In the genomic region with DNA sequence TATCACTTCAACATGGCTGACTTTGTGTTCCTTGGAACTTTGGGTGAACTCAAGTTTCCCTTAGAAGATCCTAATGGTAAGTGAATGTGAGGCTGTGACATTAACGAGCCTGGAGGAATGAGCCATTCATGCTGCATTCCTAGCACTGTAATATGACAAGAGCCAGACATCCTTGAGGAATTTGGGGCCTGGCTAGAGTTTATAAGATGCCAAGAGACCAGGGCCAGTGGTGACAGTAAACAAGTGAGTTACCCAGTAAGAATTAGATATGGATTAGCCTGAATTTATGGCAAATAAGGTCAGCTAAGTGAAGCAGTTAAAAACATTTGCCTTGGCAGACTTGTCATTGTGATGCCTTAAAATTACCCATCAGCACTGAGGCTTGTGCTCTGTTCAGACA, we compare ENCODE assay signal across 13 cellular contexts.
DNase-seq lines count a peak whose midpoint lies in the region; ATAC-seq, FAIRE-seq and TF ChIP-seq lines count a peak whose summit lies in the region.
"Had no signal": no experiment of that assay in that cellular context is flagged by ENCODE, and none has a peak within 500 bp of the region (broad histone marks: within the 10 kb centered on the region; RNA-seq: fewer than 3 reads in every experiment).

No MANE protein-coding gene starts in this region.

- FAIRE-seq in GM12892 (lab: Jason Lieb, UNC): peak; percentile 48
- FAIRE-seq: GM18507 had no signal

- H3K9ac ChIP-seq in adipocyte (ENCODE audit: low read length): no peak overlapping the region

- peak overlapping the region; percentile 70 for H3K27ac ChIP-seq in left ventricle myocardium inferior (replicated peaks)
- H3K27ac ChIP-seq in sigmoid colon: peak overlapping the region; percentile 53 to 84 (median 74)
- H3K27ac ChIP-seq: right lobe of liver had no signal

- peaks cover 34% of the 10 kb centered on the region for H3K4me1 ChIP-seq in adipocyte (ENCODE audit: control insufficient read depth, insufficient read depth, low read length)
- peaks cover 64% of the 10 kb centered on the region for H3K4me1 ChIP-seq in left ventricle myocardium inferior
- peaks cover 0 to 61% (median 52%) of the 10 kb centered on the region in 4 donors for H3K4me1 ChIP-seq in sigmoid colon

- DNase-seq in GM12892 (ENCODE audit: insufficient read length) (no peak), adipocyte (ENCODE audit: low read depth) (peak; percentile 90), left ventricle myocardium inferior (no peak), sigmoid colon (peak; percentile 66), HPDE6-E6E7 (ENCODE audit: extremely low spot score) (no peak), GM10248 (ENCODE audit: extremely low spot score) (no peak), glomerular visceral epithelial cell (ENCODE audit: extremely low spot score) (no peak)
- DNase-seq: activated CD4-positive, CD25-positive, alpha-beta regulatory T cell treated with anti-CD3 and anti-CD28 coated beads, Interleukin-2, amount 50 U/mL, for 72 hours; gastrocnemius medialis; NCI-H526; right lobe of liver had no signal

- H3K36me3 ChIP-seq in adipocyte (ENCODE audit: control insufficient read depth, insufficient read depth, low read length, severe bottlenecking) (no peaks in the 10 kb centered on the region), left ventricle myocardium inferior (no peaks in the 10 kb centered on the region), sigmoid colon (no peaks in the 10 kb centered on the region)
- H3K36me3 ChIP-seq: gastrocnemius medialis, right lobe of liver had no signal

- 49 to 72% methylated on average over 1 of the region's 1 CpG for WGBS in sigmoid colon, 2 donors

- H3K4me3 ChIP-seq in adipocyte (ENCODE audit: low read length) (no peak overlapping the region), left ventricle myocardium inferior (no peak overlapping the region), sigmoid colon (no peak overlapping the region)
- H3K4me3 ChIP-seq: gastrocnemius medialis, right lobe of liver had no signal

- TF ChIP-seq CTCF in left ventricle myocardium inferior (IDR thresholded peaks at IDR 0.05; ENCODE audit: borderline replicate concordance) (no peak), sigmoid colon (IDR thresholded peaks at IDR 0.05) (no peak), GM10248 (IDR thresholded peaks at IDR 0.05; ENCODE audit: control extremely low read depth, extremely low read depth, low read depth, missing control alignments) (no peak)

- TF ChIP-seq POLR2A in GM12892 (IDR thresholded peaks at IDR 0.05; ENCODE audit: low read depth, low read length) (no peak), sigmoid colon (IDR thresholded peaks at IDR 0.05) (no peak)

- POLR2A ChIA-PET in GM10248 (lab: Yijun Ruan, JAX): no interaction called here

- H3K9me3 ChIP-seq in adipocyte (ENCODE audit: control insufficient read depth, low read length) (no peaks in the 10 kb centered on the region), left ventricle myocardium inferior (replicated peaks) (no peaks in the 10 kb centered on the region), sigmoid colon (no peaks in the 10 kb centered on the region)
- H3K9me3 ChIP-seq: gastrocnemius medialis, right lobe of liver had no signal

- ATAC-seq in GM21526 (IDR thresholded peaks at IDR 0.05; ENCODE audit: low FRiP score, unreplicated experiment): no peak
- ATAC-seq: gastrocnemius medialis had no signal

- peak in 3 of 4 donors; percentile 70 to 94 (median 89) for TF ChIP-seq EP300 in sigmoid colon (IDR thresholded peaks at IDR 0.05)

- CTCF ChIA-PET in GM10248 (lab: Yijun Ruan, JAX): interaction anchor here (1.1 to 2.9 kb wide), 5 partner anchors 9 to 632 kb away, joined by 3 to 23 read pairs (median 4); no protein-coding TSS in a partner anchor

- no peaks in the 10 kb centered on the region for H3K27me3 ChIP-seq in adipocyte (replicated peaks; ENCODE audit: control insufficient read depth, insufficient read depth, low read length)
- no peaks in the 10 kb centered on the region for H3K27me3 ChIP-seq in left ventricle myocardium inferior (ENCODE audit: low read depth)
- no peaks in the 10 kb centered on the region for H3K27me3 ChIP-seq in sigmoid colon
- H3K27me3 ChIP-seq: gastrocnemius medialis, right lobe of liver had no signal

- intact Hi-C loops in left ventricle myocardium inferior (cut with micrococcal nuclease): no loop called here
- intact Hi-C loops in sigmoid colon (cut with DNase I): loop anchor here (5.0 kb wide), 2 partner anchors 484 to 569 kb away; a partner anchor contains a TSS

Comparison
In these comparisons a context has a peak if more than half of its experiments do, and no peak if none do; other contexts are left out.
1. DNase-seq: peak in adipocyte (single experiment) and sigmoid colon (single experiment); none in GM12892 (single experiment), left ventricle myocardium inferior (single experiment), HPDE6-E6E7 (single experiment), GM10248 (single experiment) and glomerular visceral epithelial cell (single experiment).